1 cellular context compared by ENCODE assay signal in the genomic region with DNA sequence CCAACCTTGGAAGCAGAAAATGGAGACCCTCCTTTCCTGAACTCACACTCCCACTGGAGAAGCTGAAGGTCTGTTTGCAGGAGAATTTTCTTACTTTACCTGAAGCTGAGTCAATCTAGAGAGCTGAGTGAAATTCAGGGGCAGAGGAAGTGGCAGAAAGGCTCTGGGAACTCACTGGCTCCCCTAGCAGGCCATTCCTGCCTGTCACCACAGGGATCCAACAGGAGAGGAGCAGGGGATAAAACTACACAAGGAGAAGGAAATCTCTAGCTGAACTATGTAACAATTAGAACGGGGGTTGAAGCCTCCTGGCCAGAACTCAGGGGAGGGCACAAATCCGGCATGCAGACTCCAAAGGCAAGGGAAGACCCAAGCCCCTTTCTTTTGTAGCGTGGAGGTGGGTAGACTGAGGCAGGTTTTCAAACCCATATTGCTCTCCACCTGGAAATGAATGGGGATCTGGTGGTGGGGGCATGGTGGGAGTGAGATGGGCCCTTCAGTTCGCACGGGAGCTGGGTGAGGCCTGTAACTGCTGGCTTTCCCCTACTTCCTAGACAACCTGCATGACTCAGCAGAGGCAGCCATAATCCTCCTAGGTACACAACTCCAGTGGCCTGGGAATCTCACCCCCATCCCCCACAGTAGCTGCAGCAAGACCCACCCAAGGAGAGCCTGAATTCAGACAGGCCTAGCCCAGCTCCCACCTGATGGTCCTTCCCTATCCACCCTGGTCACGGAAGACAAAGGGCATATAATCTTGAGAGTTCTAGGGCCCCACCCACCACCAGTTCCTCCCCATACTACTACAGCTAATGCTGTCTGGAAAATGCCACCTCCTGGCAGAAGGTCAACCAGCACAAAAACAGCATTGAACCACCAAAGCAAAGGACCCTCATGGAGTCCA.
TF ChIP-seq lines count a peak whose summit lies in the region.

No MANE protein-coding gene starts in this region.

TF ChIP-seq in SK-N-SH, 30 proteins besides CTCF, POLR2A, EP300 and RAD21 (continued from another document):
- TF ChIP-seq, protein P1, sequence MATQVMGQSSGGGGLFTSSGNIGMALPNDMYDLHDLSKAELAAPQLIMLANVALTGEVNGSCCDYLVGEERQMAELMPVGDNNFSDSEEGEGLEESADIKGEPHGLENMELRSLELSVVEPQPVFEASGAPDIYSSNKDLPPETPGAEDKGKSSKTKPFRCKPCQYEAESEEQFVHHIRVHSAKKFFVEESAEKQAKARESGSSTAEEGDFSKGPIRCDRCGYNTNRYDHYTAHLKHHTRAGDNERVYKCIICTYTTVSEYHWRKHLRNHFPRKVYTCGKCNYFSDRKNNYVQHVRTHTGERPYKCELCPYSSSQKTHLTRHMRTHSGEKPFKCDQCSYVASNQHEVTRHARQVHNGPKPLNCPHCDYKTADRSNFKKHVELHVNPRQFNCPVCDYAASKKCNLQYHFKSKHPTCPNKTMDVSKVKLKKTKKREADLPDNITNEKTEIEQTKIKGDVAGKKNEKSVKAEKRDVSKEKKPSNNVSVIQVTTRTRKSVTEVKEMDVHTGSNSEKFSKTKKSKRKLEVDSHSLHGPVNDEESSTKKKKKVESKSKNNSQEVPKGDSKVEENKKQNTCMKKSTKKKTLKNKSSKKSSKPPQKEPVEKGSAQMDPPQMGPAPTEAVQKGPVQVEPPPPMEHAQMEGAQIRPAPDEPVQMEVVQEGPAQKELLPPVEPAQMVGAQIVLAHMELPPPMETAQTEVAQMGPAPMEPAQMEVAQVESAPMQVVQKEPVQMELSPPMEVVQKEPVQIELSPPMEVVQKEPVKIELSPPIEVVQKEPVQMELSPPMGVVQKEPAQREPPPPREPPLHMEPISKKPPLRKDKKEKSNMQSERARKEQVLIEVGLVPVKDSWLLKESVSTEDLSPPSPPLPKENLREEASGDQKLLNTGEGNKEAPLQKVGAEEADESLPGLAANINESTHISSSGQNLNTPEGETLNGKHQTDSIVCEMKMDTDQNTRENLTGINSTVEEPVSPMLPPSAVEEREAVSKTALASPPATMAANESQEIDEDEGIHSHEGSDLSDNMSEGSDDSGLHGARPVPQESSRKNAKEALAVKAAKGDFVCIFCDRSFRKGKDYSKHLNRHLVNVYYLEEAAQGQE (IDR thresholded peaks at IDR 0.05; ENCODE audit: low read depth, low read length): no peak
- TF ChIP-seq, protein P2, sequence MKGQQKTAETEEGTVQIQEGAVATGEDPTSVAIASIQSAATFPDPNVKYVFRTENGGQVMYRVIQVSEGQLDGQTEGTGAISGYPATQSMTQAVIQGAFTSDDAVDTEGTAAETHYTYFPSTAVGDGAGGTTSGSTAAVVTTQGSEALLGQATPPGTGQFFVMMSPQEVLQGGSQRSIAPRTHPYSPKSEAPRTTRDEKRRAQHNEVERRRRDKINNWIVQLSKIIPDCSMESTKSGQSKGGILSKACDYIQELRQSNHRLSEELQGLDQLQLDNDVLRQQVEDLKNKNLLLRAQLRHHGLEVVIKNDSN (IDR thresholded peaks at IDR 0.05; ENCODE audit: borderline replicate concordance, low read depth): no peak
- no peak for TF ChIP-seq SIN3A (IDR thresholded peaks at IDR 0.05; ENCODE audit: borderline replicate concordance, low read depth, low read length)
- TF ChIP-seq FOSL2 (IDR thresholded peaks at IDR 0.05; ENCODE audit: borderline replicate concordance, low read depth): no peak
- TF ChIP-seq NFIC (IDR thresholded peaks at IDR 0.05; ENCODE audit: borderline replicate concordance): no peak
- TF ChIP-seq FOXJ3 (CRISPR knock-in tag; IDR thresholded peaks at IDR 0.05): no peak
- no peak for TF ChIP-seq TEAD4 (IDR thresholded peaks at IDR 0.05; ENCODE audit: borderline replicate concordance, insufficient read depth)
- TF ChIP-seq TAF1 (IDR thresholded peaks at IDR 0.05; ENCODE audit: borderline replicate concordance, low read depth, low read length): no peak
- TF ChIP-seq MXI1 (IDR thresholded peaks at IDR 0.05; ENCODE audit: low read depth, low read length): no peak
- TF ChIP-seq, protein P3, sequence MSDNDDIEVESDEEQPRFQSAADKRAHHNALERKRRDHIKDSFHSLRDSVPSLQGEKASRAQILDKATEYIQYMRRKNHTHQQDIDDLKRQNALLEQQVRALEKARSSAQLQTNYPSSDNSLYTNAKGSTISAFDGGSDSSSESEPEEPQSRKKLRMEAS (IDR thresholded peaks at IDR 0.05; ENCODE audit: low read depth): no peak
- TF ChIP-seq, protein P4, sequence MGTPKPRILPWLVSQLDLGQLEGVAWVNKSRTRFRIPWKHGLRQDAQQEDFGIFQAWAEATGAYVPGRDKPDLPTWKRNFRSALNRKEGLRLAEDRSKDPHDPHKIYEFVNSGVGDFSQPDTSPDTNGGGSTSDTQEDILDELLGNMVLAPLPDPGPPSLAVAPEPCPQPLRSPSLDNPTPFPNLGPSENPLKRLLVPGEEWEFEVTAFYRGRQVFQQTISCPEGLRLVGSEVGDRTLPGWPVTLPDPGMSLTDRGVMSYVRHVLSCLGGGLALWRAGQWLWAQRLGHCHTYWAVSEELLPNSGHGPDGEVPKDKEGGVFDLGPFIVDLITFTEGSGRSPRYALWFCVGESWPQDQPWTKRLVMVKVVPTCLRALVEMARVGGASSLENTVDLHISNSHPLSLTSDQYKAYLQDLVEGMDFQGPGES (IDR thresholded peaks at IDR 0.05; ENCODE audit: low read depth, low read length): no peak
- no peak for TF ChIP-seq ELF1 (IDR thresholded peaks at IDR 0.05)
- TF ChIP-seq, protein P5, sequence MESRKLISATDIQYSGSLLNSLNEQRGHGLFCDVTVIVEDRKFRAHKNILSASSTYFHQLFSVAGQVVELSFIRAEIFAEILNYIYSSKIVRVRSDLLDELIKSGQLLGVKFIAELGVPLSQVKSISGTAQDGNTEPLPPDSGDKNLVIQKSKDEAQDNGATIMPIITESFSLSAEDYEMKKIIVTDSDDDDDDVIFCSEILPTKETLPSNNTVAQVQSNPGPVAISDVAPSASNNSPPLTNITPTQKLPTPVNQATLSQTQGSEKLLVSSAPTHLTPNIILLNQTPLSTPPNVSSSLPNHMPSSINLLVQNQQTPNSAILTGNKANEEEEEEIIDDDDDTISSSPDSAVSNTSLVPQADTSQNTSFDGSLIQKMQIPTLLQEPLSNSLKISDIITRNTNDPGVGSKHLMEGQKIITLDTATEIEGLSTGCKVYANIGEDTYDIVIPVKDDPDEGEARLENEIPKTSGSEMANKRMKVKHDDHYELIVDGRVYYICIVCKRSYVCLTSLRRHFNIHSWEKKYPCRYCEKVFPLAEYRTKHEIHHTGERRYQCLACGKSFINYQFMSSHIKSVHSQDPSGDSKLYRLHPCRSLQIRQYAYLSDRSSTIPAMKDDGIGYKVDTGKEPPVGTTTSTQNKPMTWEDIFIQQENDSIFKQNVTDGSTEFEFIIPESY (IDR thresholded peaks at IDR 0.05; ENCODE audit: borderline replicate concordance, low read depth): no peak
- no peak for TF ChIP-seq YY1 (IDR thresholded peaks at IDR 0.05; ENCODE audit: low read depth)
- TF ChIP-seq NRF1 (IDR thresholded peaks at IDR 0.05; ENCODE audit: low read depth, low read length): no peak
- TF ChIP-seq, protein P6, sequence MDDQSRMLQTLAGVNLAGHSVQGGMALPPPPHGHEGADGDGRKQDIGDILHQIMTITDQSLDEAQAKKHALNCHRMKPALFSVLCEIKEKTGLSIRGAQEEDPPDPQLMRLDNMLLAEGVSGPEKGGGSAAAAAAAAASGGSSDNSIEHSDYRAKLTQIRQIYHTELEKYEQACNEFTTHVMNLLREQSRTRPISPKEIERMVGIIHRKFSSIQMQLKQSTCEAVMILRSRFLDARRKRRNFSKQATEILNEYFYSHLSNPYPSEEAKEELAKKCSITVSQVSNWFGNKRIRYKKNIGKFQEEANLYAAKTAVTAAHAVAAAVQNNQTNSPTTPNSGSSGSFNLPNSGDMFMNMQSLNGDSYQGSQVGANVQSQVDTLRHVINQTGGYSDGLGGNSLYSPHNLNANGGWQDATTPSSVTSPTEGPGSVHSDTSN (IDR thresholded peaks at IDR 0.05): no peak
